8 cellular contexts compared by ENCODE assay signal in genomic region chr3:58414538-58415197, GRCh38. TPM values are rescaled to one million over a fixed set of nuclear protein-coding genes. Genes with fewer than 3 reads are reported as not detected.
DNase-seq lines count a peak whose midpoint lies in the region; ATAC-seq and TF ChIP-seq lines count a peak whose summit lies in the region.

No MANE protein-coding gene starts in this region.

- H3K4me3 ChIP-seq in lower lobe of right lung = no peak overlapping the region

- H3K9me3 ChIP-seq in lower lobe of right lung = no peaks in the 10 kb centered on the region

- peak; percentile 71 for TF ChIP-seq CTCF in GM10266 (IDR thresholded peaks at IDR 0.05; ENCODE audit: control insufficient read depth, insufficient read depth, low read depth, missing control alignments)
- peak; percentile 70 for TF ChIP-seq CTCF in lower lobe of right lung (IDR thresholded peaks at IDR 0.05)

- intact Hi-C loops in lower lobe of right lung (cut with DNase I) = loop anchor here (10.0 kb wide), 1 partner anchor 90 kb away; no protein-coding TSS in a partner anchor

- H3K27ac ChIP-seq in lower lobe of right lung = peak overlapping the region; percentile 25

- DNase-seq in A172 (ENCODE audit: low spot score) = peak; percentile 56
- DNase-seq in GM10266 (ENCODE audit: extremely low spot score) = peak; percentile 47
- DNase-seq in NCI-H1105 treated with DMSO at 0.1 percent for 48 hours (lab: John Stamatoyannopoulos, UW) = peak; percentile 48
- DNase-seq in UCSD-AML1 (lab: John Stamatoyannopoulos, UW; ENCODE audit: unreplicated experiment) = peak; percentile 22
- DNase-seq in dedifferentiated amniotic fluid mesenchymal stem cell (ENCODE audit: extremely low spot score) = peak; percentile 76
- no peak for DNase-seq in lower lobe of right lung
- DNase-seq in stimulated activated naive CD4-positive, alpha-beta T cell (lab: John Stamatoyannopoulos, UW) = peak in 4 of 6 experiments; percentile 12 to 59 (median 29)
- DNase-seq in NK-92 (lab: John Stamatoyannopoulos, UW; ENCODE audit: unreplicated experiment) = no peak

- ATAC-seq in lower lobe of right lung = peak; percentile 73 to 74

- no peaks in the 10 kb centered on the region for H3K27me3 ChIP-seq in lower lobe of right lung (ENCODE audit: low read depth)

- peaks cover 11% of the 10 kb centered on the region for H3K4me1 ChIP-seq in lower lobe of right lung

- H3K36me3 ChIP-seq in lower lobe of right lung = peaks cover 36% of the 10 kb centered on the region

RNA-seq across cellular contexts. Expression of gene PDHB, which starts 19.0 kb away (rescaled TPM):
- total RNA-seq in A172 (2014; rRNA removed; shearing (Covaris generic)) = 141 and 170 TPM in 2 replicates
- 47.7 TPM for total RNA-seq in lower lobe of right lung

Comparison
In these comparisons a context has a peak if more than half of its experiments do, and no peak if none do; other contexts are left out.
1. DNase-seq: peak in A172 (single experiment), GM10266 (single experiment), NCI-H1105 treated with DMSO at 0.1 percent for 48 hours (single experiment), UCSD-AML1 (single experiment), dedifferentiated amniotic fluid mesenchymal stem cell (single experiment) and stimulated activated naive CD4-positive, alpha-beta T cell (4 of 6); none in lower lobe of right lung (single experiment) and NK-92 (single experiment).